In the genomic region with DNA sequence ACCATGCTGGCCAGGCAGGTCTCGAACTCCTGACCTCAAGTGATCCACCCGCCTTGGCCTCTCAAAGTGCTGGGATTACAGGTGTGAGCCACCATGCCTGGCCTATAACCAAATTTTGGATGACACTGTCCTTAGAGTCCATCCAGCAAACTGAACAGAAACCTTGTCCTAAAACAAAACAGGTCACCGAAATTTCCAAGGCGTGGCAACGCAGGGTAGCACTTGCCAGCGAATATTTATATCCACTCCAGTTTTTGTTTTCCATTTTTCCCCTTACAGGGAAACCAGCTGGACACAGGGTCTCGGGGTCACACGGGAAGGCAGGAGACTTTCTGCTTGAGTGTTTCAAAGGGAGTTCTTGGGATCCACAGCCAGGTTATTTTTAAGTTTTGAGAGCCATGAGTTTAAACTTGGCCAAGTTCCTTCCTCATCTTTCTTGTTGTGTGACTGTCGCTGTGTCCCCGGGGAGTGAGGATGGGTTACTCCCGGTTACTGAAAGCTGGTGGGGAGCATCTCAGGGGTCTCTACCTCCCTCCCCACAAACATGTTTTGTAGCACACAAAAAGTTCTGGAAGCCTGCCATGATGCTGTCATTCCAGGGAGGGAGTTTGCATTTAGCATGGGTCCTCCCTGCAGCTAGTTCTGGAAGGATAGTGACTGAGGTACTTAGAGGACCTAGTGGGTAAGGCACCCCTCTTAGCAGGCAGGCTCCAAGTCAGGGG, we compare ENCODE assay signal across 15 cellular contexts. TPM values are rescaled to one million over a fixed set of nuclear protein-coding genes. Genes with fewer than 3 reads are reported as not detected.
A peak's percentile ranks its signal among the peaks of the same experiment; 100 is the strongest.
DNase-seq lines count a peak whose midpoint lies in the region; FAIRE-seq and TF ChIP-seq lines count a peak whose summit lies in the region.
"Had no signal": no experiment of that assay in that cellular context is flagged by ENCODE, and none has a peak within 500 bp of the region (broad histone marks: within the 10 kb centered on the region; RNA-seq: fewer than 3 reads in every experiment).

No MANE protein-coding gene starts in this region.

- peak overlapping the region; percentile 81 for H3K27ac Mint-ChIP-seq in mesothelial cell of epicardium
- peak overlapping the region in 1 of 7 donors; percentile 31 for H3K27ac Mint-ChIP-seq in CD4-positive, alpha-beta memory T cell
- H3K27ac Mint-ChIP-seq: activated naive CD4-positive, alpha-beta T cell treated with anti-CD3 and anti-CD28 coated beads, Interleukin-2, amount 50 U/mL, for 72 hours; T-helper 17 cell had no signal

- H3K36me3 ChIP-seq in esophagus (ENCODE audit: control insufficient read depth in 2 of 2, insufficient read depth in 2 of 2, low read length in 1 of 2) = peaks cover 0 to 5% of the 10 kb centered on the region in 2 donors
- H3K36me3 ChIP-seq in CD4-positive, alpha-beta memory T cell (ENCODE audit: insufficient read depth, low read length) = no peaks in the 10 kb centered on the region

- no peaks in the 10 kb centered on the region for H3K27me3 Mint-ChIP-seq in mesothelial cell of epicardium (ENCODE audit: low read depth)
- no peaks in the 10 kb centered on the region for H3K27me3 Mint-ChIP-seq in CD4-positive, alpha-beta memory T cell
- H3K27me3 Mint-ChIP-seq: naive thymus-derived CD8-positive, alpha-beta T cell; stimulated activated memory B cell treated with anti-CD40 and anti-IgM and Interleukin-4, amounts not matched to agents 10 μg/mL and 1 μg/mL and 100 μg/mL, for 72 hours; T-helper 17 cell had no signal

- FAIRE-seq in urothelium cell line (lab: Jason Lieb, UNC) = no peak
- FAIRE-seq: GM12892 had no signal

- intact Hi-C loops in CD4-positive, alpha-beta memory T cell (cut with micrococcal nuclease) = no loop called here

- H3K9me3 ChIP-seq in esophagus (ENCODE audit: control insufficient read depth in 2 of 2, insufficient read depth in 1 of 2, low read depth in 1 of 2, low read length in 1 of 2) = no peaks in the 10 kb centered on the region
- no peaks in the 10 kb centered on the region for H3K9me3 ChIP-seq in CD4-positive, alpha-beta memory T cell (ENCODE audit: control insufficient read depth in 1 of 2, low read length in 2 of 2)

- H3K4me1 ChIP-seq in esophagus (ENCODE audit: control insufficient read depth in 2 of 2, insufficient read depth in 2 of 2, low read length in 1 of 2) = peaks cover 2 to 21% of the 10 kb centered on the region in 2 donors
- peaks cover 7% of the 10 kb centered on the region for H3K4me1 ChIP-seq in CD4-positive, alpha-beta memory T cell (ENCODE audit: insufficient read depth, low read length)

- no peaks in the 10 kb centered on the region for H3K9me3 Mint-ChIP-seq in mesothelial cell of epicardium
- H3K9me3 Mint-ChIP-seq in CD4-positive, alpha-beta memory T cell = no peaks in the 10 kb centered on the region
- H3K9me3 Mint-ChIP-seq: activated naive CD4-positive, alpha-beta T cell treated with anti-CD3 and anti-CD28 coated beads, Interleukin-2, amount 50 U/mL, for 72 hours; naive thymus-derived CD8-positive, alpha-beta T cell; stimulated activated memory B cell treated with anti-CD40 and anti-IgM and Interleukin-4, amounts not matched to agents 10 μg/mL and 1 μg/mL and 100 μg/mL, for 72 hours had no signal

- no peaks in the 10 kb centered on the region for H3K36me3 Mint-ChIP-seq in mesothelial cell of epicardium
- H3K36me3 Mint-ChIP-seq in CD4-positive, alpha-beta memory T cell = peaks cover 20% of the 10 kb centered on the region in 2 donors

- H3K27ac ChIP-seq in RWPE1 (peak overlapping the region; percentile 62), esophagus (ENCODE audit: low read depth in 2 of 2, low read length in 1 of 2) (peak overlapping the region; percentile 9 to 73)
- no peak overlapping the region for H3K27ac ChIP-seq in CD4-positive, alpha-beta memory T cell (ENCODE audit: low read depth, low read length)
- H3K27ac ChIP-seq: HL-60 had no signal

- CTCF ChIA-PET in RWPE1 (lab: Yijun Ruan, JAX) = no interaction called here
- CTCF ChIA-PET in CD4-positive, alpha-beta memory T cell (lab: Charles Lee; ENCODE audit: partially characterized antibody) = interaction anchor here (1.0 kb wide), 1 partner anchor 50 kb away, joined by 3 read pairs; no protein-coding TSS in a partner anchor

- TF ChIP-seq CTCF in RWPE1 (conservative IDR thresholded peaks at IDR 0.05; ENCODE audit: low read depth) = no peak
- TF ChIP-seq CTCF in mesothelial cell of epicardium (IDR thresholded peaks at IDR 0.05; ENCODE audit: unreplicated experiment) = no peak

- DNase-seq in RWPE1 (ENCODE audit: low spot score) (no peak), mesothelial cell of epicardium (ENCODE audit: low spot score in 2 of 2, unreplicated experiment in 2 of 2) (no peak), urothelium cell line (ENCODE audit: low spot score) (peak; percentile 18), NCI-H1092 (lab: John Stamatoyannopoulos, UW) (no peak), pons (ENCODE audit: low spot score) (no peak)
- DNase-seq in CD4-positive, alpha-beta memory T cell = no peak
- DNase-seq: DMS 273 treated with DMSO at 0.1 percent for 48 hours; naive thymus-derived CD8-positive, alpha-beta T cell; NCI-H82; T-helper 17 cell had no signal

- H3K4me1 Mint-ChIP-seq in mesothelial cell of epicardium = peaks cover 20% of the 10 kb centered on the region
- peaks cover 20 to 65% (median 35%) of the 10 kb centered on the region in 4 donors for H3K4me1 Mint-ChIP-seq in CD4-positive, alpha-beta memory T cell

- H3K27me3 ChIP-seq in esophagus (ENCODE audit: control insufficient read depth in 1 of 2, insufficient read depth in 2 of 2, low read length in 2 of 2) = no peaks in the 10 kb centered on the region
- H3K27me3 ChIP-seq in CD4-positive, alpha-beta memory T cell (ENCODE audit: insufficient read depth, low read length) = no peaks in the 10 kb centered on the region

- WGBS in esophagus, 2 donors = 57 to 64% methylated on average over 11 of the region's 11 CpGs

- POLR2A ChIA-PET in RWPE1 (lab: Yijun Ruan, JAX; ENCODE audit: low non-redundant PET) = no interaction called here
- POLR2A ChIA-PET in CD4-positive, alpha-beta memory T cell (lab: Charles Lee; ENCODE audit: partially characterized antibody) = no interaction called here

- H3K4me3 Mint-ChIP-seq in mesothelial cell of epicardium = no peak overlapping the region
- no peak overlapping the region for H3K4me3 Mint-ChIP-seq in CD4-positive, alpha-beta memory T cell
- H3K4me3 Mint-ChIP-seq: naive thymus-derived CD8-positive, alpha-beta T cell; stimulated activated memory B cell treated with anti-CD40 and anti-IgM and Interleukin-4, amounts not matched to agents 10 μg/mL and 1 μg/mL and 100 μg/mL, for 72 hours; T-helper 17 cell had no signal

- no peak overlapping the region for H3K4me3 ChIP-seq in esophagus (ENCODE audit: low read depth in 1 of 2, low read length in 2 of 2)
- no peak overlapping the region for H3K4me3 ChIP-seq in CD4-positive, alpha-beta memory T cell (ENCODE audit: low read length in 2 of 2)

RNA-seq across cellular contexts. Expression of gene LIMD1, which starts 12.6 kb away (rescaled TPM):
- polyA plus RNA-seq in esophagus = 1 to 10 TPM; 3.2 to 6.0 TPM
- total RNA-seq in mesothelial cell of epicardium = 27.8 to 28.7 TPM (median 27.8 TPM) in 3 replicates
- 10 to 100 TPM; 29.1 to 34.0 TPM for total RNA-seq in CD4-positive, alpha-beta memory T cell
- polyA plus RNA-seq in CD4-positive, alpha-beta memory T cell = 1 to 10 TPM; 2.6 to 7.5 TPM
